ENCODE assay signal across 10 cellular contexts in genomic region chr6:147509900-147510299, GRCh38. TPM values are rescaled to one million over a fixed set of nuclear protein-coding genes. Genes with fewer than 3 reads are reported as not detected.
DNase-seq lines count a peak whose midpoint lies in the region; ATAC-seq, FAIRE-seq and TF ChIP-seq lines count a peak whose summit lies in the region.
"Had no signal": no experiment of that assay in that cellular context is flagged by ENCODE, and none has a peak within 500 bp of the region (broad histone marks: within the 10 kb centered on the region; RNA-seq: fewer than 3 reads in every experiment).

No MANE protein-coding gene starts in this region.

- no peak for TF ChIP-seq POLR2A in A549 (IDR thresholded peaks at IDR 0.05; ENCODE audit: low read length)

- TF ChIP-seq EP300 in A549 (IDR thresholded peaks at IDR 0.05) = no peak

- no peaks in the 10 kb centered on the region for H3K9me3 ChIP-seq in A549

- ATAC-seq in A549 (no peak), GM19468 (IDR thresholded peaks at IDR 0.05; ENCODE audit: extremely low read depth, unreplicated experiment) (peak; percentile 55)

- H3K4me2 ChIP-seq in A549 = peak overlapping the region; percentile 96

- POLR2A ChIA-PET in A549 (lab: Yijun Ruan, JAX) = no interaction called here

- in situ Hi-C loops in ACHN (cut with HindIII; ENCODE audit: low pct_ligation_motif_present, low pct_unique_long_range_greater_than_20kb, low sequenced_read_pairs) = no loop called here

- H3K4me3 ChIP-seq in A549 = peak overlapping the region; percentile 74; the same call in 2 of the 3 replicates

- CTCF ChIA-PET in A549 (lab: Yijun Ruan, JAX) = interaction anchor here (0.7 to 4.3 kb wide), 2 partner anchors 19 to 655 kb away, joined by 3 to 46 read pairs; no protein-coding TSS in a partner anchor

- no peak for TF ChIP-seq RAD21 in A549 (conservative IDR thresholded peaks at IDR 0.05 in 1 of 2, IDR thresholded peaks at IDR 0.05 in 1 of 2)

- DNase-seq in A549 (ENCODE audit: low read depth in 1 of 2, low spot score in 1 of 2) (no peak), NCI-H526 treated with DMSO at 0.1 percent for 48 hours (lab: John Stamatoyannopoulos, UW) (peak; percentile 26), left kidney (ENCODE audit: low read depth, low spot score) (peak; percentile 24), ACHN (no peak), NCI-H446 (lab: John Stamatoyannopoulos, UW) (no peak), cerebellar nuclear complex (lab: John Stamatoyannopoulos, UW) (no peak)
- no peak for DNase-seq in stimulated activated CD4-positive, alpha-beta T cell treated with anti-CD3 and anti-CD28 coated beads, Interleukin-1b, Interleukin-23, amount 100 ng/mL, for 48 hours
- DNase-seq: DMS153 had no signal

- no peak overlapping the region for H3K27ac ChIP-seq in A549

- no peak for TF ChIP-seq CTCF in A549 (IDR thresholded peaks at IDR 0.05)

- FAIRE-seq in A549 (lab: Jason Lieb, UNC) = no peak
- FAIRE-seq: HTR-8/SVneo had no signal

- H3K4me1 ChIP-seq in A549 = 0 out of 3 replicates have a peak, but pooled peaks cover 5% of the 10 kb centered on the region

- WGBS in A549 (ENCODE audit: missing lambda C conversion rate) = 63% methylated on average over 6 of the region's 6 CpGs

TF ChIP-seq in A549, 52 proteins besides CTCF, POLR2A, EP300 and RAD21:
- TF ChIP-seq CHD4 (IDR thresholded peaks at IDR 0.05; ENCODE audit: borderline replicate concordance) (no peak), TP53 (CRISPR knock-in tag; IDR thresholded peaks at IDR 0.05) (no peak), RARB (CRISPR knock-in tag; IDR thresholded peaks at IDR 0.05) (no peak), MAZ (IDR thresholded peaks at IDR 0.05; ENCODE audit: borderline replicate concordance, low read depth, low read length) (no peak), FOXS1 (CRISPR knock-in tag; IDR thresholded peaks at IDR 0.05) (no peak), RFX5 (IDR thresholded peaks at IDR 0.05) (no peak), CBX8 (IDR thresholded peaks at IDR 0.05) (no peak), ZC3H11A (IDR thresholded peaks at IDR 0.05) (no peak), KDM5A (IDR thresholded peaks at IDR 0.05) (no peak), FOSL2 (IDR thresholded peaks at IDR 0.05) (no peak), FOSL2 (CRISPR knock-in tag; IDR thresholded peaks at IDR 0.05) (no peak), GATA3 (IDR thresholded peaks at IDR 0.05; ENCODE audit: borderline replicate concordance) (no peak)
- TF ChIP-seq, protein P1, sequence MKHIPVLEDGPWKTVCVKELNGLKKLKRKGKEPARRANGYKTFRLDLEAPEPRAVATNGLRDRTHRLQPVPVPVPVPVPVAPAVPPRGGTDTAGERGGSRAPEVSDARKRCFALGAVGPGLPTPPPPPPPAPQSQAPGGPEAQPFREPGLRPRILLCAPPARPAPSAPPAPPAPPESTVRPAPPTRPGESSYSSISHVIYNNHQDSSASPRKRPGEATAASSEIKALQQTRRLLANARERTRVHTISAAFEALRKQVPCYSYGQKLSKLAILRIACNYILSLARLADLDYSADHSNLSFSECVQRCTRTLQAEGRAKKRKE (CRISPR knock-in tag; IDR thresholded peaks at IDR 0.05; ENCODE audit: low read depth) = no peak
- TF ChIP-seq, protein P2, sequence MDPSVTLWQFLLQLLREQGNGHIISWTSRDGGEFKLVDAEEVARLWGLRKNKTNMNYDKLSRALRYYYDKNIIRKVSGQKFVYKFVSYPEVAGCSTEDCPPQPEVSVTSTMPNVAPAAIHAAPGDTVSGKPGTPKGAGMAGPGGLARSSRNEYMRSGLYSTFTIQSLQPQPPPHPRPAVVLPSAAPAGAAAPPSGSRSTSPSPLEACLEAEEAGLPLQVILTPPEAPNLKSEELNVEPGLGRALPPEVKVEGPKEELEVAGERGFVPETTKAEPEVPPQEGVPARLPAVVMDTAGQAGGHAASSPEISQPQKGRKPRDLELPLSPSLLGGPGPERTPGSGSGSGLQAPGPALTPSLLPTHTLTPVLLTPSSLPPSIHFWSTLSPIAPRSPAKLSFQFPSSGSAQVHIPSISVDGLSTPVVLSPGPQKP (IDR thresholded peaks at IDR 0.05; ENCODE audit: low read depth, low read length) = no peak
- TF ChIP-seq, protein P3, sequence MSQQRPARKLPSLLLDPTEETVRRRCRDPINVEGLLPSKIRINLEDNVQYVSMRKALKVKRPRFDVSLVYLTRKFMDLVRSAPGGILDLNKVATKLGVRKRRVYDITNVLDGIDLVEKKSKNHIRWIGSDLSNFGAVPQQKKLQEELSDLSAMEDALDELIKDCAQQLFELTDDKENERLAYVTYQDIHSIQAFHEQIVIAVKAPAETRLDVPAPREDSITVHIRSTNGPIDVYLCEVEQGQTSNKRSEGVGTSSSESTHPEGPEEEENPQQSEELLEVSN (IDR thresholded peaks at IDR 0.05; ENCODE audit: borderline replicate concordance, low read depth) = no peak
- TF ChIP-seq, protein P4, sequence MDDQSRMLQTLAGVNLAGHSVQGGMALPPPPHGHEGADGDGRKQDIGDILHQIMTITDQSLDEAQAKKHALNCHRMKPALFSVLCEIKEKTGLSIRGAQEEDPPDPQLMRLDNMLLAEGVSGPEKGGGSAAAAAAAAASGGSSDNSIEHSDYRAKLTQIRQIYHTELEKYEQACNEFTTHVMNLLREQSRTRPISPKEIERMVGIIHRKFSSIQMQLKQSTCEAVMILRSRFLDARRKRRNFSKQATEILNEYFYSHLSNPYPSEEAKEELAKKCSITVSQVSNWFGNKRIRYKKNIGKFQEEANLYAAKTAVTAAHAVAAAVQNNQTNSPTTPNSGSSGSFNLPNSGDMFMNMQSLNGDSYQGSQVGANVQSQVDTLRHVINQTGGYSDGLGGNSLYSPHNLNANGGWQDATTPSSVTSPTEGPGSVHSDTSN (IDR thresholded peaks at IDR 0.05) = no peak

RNA-seq across cellular contexts. Expression of gene SAMD5, which starts 1.4 kb away (rescaled TPM):
- polyA plus RNA-seq in A549 (2011; rRNA removed) (1.5 and 2.0 TPM in 2 replicates), A549 (2017; fragmentation: RNase III; extraction: RNeasy Plus Mini Kit Qiagen cat#74134 plus additional on column Dnase treatment) (0.67 to 0.91 TPM (median 0.79 TPM) in 3 replicates)
- 0.17 and 0.29 TPM in 2 replicates for polyA plus RNA-seq in A549 (2012; cell fraction: cytosol; rRNA removed)
- polyA plus RNA-seq in A549 (2012; cell fraction: nucleus; rRNA removed) = 0.10 and 0.21 TPM in 2 replicates
- 1.5 and 1.7 TPM in 2 replicates for polyA minus RNA-seq in A549 (2011; rRNA and poly(A)+ RNA removed)

Comparison
In these comparisons a context has a peak if more than half of its experiments do, and no peak if none do; other contexts are left out.
1. DNase-seq: peak in NCI-H526 treated with DMSO at 0.1 percent for 48 hours (single experiment) and left kidney (single experiment); none in A549 (0 of 2), ACHN (single experiment), NCI-H446 (0 of 2), stimulated activated CD4-positive, alpha-beta T cell treated with anti-CD3 and anti-CD28 coated beads, Interleukin-1b, Interleukin-23, amount 100 ng/mL, for 48 hours (single experiment) and cerebellar nuclear complex (0 of 2).